ENCODE assay signal across 8 cellular contexts in the genomic region with DNA sequence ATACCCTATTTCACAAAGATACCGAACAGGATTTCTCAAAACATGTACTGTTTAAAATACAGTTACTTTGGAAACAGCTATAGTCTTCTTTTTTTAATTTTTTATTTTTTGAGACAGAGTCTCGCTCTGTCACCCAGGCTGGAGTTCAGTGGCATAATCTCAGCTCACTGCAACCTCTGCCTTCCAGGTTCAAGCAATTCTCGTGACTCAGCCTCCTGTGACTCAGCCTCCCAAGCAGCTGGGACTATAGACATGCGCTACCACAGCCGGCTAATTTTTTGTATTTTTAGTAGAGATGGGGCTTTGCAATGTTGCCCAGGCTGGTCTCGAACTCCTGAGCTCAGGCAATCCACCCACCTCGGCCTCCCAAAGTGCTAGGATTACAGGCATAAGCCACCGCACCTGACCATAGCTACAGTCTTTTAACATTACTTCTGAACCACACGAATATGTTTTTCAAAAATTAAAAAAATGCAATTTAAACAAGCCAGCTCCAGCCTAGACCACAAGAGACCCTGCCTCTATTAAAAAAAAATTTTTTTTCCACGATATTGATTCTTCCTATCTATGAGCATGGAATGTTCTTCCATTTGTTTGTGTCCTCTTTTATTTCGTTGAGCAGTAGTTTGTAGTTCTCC.
DNase-seq lines count a peak whose midpoint lies in the region; ATAC-seq and TF ChIP-seq lines count a peak whose summit lies in the region.
"Not testable (repeated sequence)": the region's sequence is repeated elsewhere in the genome, so short reads cannot be mapped to it uniquely, and the experiment has no call there.

No MANE protein-coding gene starts in this region.

- H3K27ac Mint-ChIP-seq in IgD-negative memory B cell, result peak overlapping the region in 2 of 3 donors; percentile 16 to 54
- H3K27ac Mint-ChIP-seq in natural killer cell treated with Interleukin-12 subunit alpha and Interleukin-12 subunit beta and Interleukin-15 and Interleukin-18, amount 100 ng/mL, for 72 hours, result peak overlapping the region; percentile 8 to 66

- not testable (repeated sequence) for H3K27me3 Mint-ChIP-seq in IgD-negative memory B cell; natural killer cell treated with Interleukin-12 subunit alpha and Interleukin-12 subunit beta and Interleukin-15 and Interleukin-18, amount 100 ng/mL, for 72 hours

- peak overlapping the region; percentile 70 for H3K4me3 ChIP-seq in adipocyte (ENCODE audit: low read length)
- not testable (repeated sequence) for H3K4me3 ChIP-seq in epithelial cell of esophagus (ENCODE audit: low read length); hepatocyte

- H3K4me1 Mint-ChIP-seq in IgD-negative memory B cell, result peaks cover 23 to 27% (median 27%) of the 10 kb centered on the region in 3 donors
- H3K4me1 Mint-ChIP-seq in natural killer cell treated with Interleukin-12 subunit alpha and Interleukin-12 subunit beta and Interleukin-15 and Interleukin-18, amount 100 ng/mL, for 72 hours (ENCODE audit: low read depth in 2 of 2), result peaks cover 41 to 45% of the 10 kb centered on the region in 2 donors

- H3K36me3 ChIP-seq in adipocyte (ENCODE audit: control insufficient read depth, insufficient read depth, low read length, severe bottlenecking); hepatocyte (replicated peaks; ENCODE audit: insufficient read depth, low read depth): not testable (repeated sequence)

- DNase-seq in CD1c-positive myeloid dendritic cell (ENCODE audit: extremely low spot score), result peak; percentile 80
- DNase-seq in RPMI7951 (ENCODE audit: low read depth), result peak; percentile 88
- peak; percentile 80 for DNase-seq in adipocyte (ENCODE audit: low read depth)
- DNase-seq in epithelial cell of esophagus (ENCODE audit: low read depth), result peak; percentile 89
- DNase-seq in hepatocyte (ENCODE audit: low spot score), result peak; percentile 31
- DNase-seq in natural killer cell treated with Interleukin-12 subunit alpha and Interleukin-12 subunit beta and Interleukin-15 and Interleukin-18, amount 100 ng/mL, for 72 hours (ENCODE audit: low spot score), result not testable (repeated sequence)
- DNase-seq in stromal cell of bone marrow (ENCODE audit: low read depth), result peak; percentile 78

- peak overlapping the region; percentile 80 for H3K9ac ChIP-seq in adipocyte (ENCODE audit: low read length)

- H3K36me3 Mint-ChIP-seq in IgD-negative memory B cell, result not testable (repeated sequence)
- peaks cover 26% of the 10 kb centered on the region for H3K36me3 Mint-ChIP-seq in natural killer cell treated with Interleukin-12 subunit alpha and Interleukin-12 subunit beta and Interleukin-15 and Interleukin-18, amount 100 ng/mL, for 72 hours

- peak overlapping the region in 1 of 4 donors; percentile 82 for H3K4me3 Mint-ChIP-seq in IgD-negative memory B cell
- H3K4me3 Mint-ChIP-seq in natural killer cell treated with Interleukin-12 subunit alpha and Interleukin-12 subunit beta and Interleukin-15 and Interleukin-18, amount 100 ng/mL, for 72 hours, result not testable (repeated sequence)

- H3K27ac ChIP-seq in hepatocyte, result peak overlapping the region; percentile 2

- not testable (repeated sequence) for TF ChIP-seq CTCF in epithelial cell of esophagus (IDR thresholded peaks at IDR 0.05; ENCODE audit: insufficient read depth, low read depth, low read length, missing control alignments); hepatocyte (IDR thresholded peaks at IDR 0.05; ENCODE audit: poor library complexity)

- peaks cover 62% of the 10 kb centered on the region for H3K79me2 ChIP-seq in hepatocyte

- not testable (repeated sequence) for ATAC-seq in natural killer cell treated with Interleukin-12 subunit alpha and Interleukin-12 subunit beta and Interleukin-15 and Interleukin-18, amount 100 ng/mL, for 72 hours

- not testable (repeated sequence) for H3K9me3 ChIP-seq in adipocyte (ENCODE audit: control insufficient read depth, low read length); hepatocyte (ENCODE audit: low read depth)

- not testable (repeated sequence) for H3K9me2 ChIP-seq in hepatocyte (replicated peaks; ENCODE audit: insufficient read depth)

- peaks cover 10% of the 10 kb centered on the region for H4K20me1 ChIP-seq in hepatocyte (ENCODE audit: insufficient read depth, poor library complexity, severe bottlenecking)

- not testable (repeated sequence) for H3K9me3 Mint-ChIP-seq in IgD-negative memory B cell; natural killer cell treated with Interleukin-12 subunit alpha and Interleukin-12 subunit beta and Interleukin-15 and Interleukin-18, amount 100 ng/mL, for 72 hours

- peaks cover 28% of the 10 kb centered on the region for H3K4me1 ChIP-seq in adipocyte (ENCODE audit: control insufficient read depth, insufficient read depth, low read length)
- peaks cover 14% of the 10 kb centered on the region for H3K4me1 ChIP-seq in hepatocyte (ENCODE audit: insufficient read depth)

- WGBS in hepatocyte (ENCODE audit: low lambda C conversion rate, missing lambda C conversion rate), result 82% methylated on average over 11 of the region's 11 CpGs

- H3K4me2 ChIP-seq in hepatocyte, result peak overlapping the region; percentile 7

- not testable (repeated sequence) for H2AFZ ChIP-seq in hepatocyte

- H3K27me3 ChIP-seq in adipocyte (replicated peaks; ENCODE audit: control insufficient read depth, insufficient read depth, low read length); hepatocyte: not testable (repeated sequence)
